Comparison of ENCODE assay signal across 7 cellular contexts in the genomic region with DNA sequence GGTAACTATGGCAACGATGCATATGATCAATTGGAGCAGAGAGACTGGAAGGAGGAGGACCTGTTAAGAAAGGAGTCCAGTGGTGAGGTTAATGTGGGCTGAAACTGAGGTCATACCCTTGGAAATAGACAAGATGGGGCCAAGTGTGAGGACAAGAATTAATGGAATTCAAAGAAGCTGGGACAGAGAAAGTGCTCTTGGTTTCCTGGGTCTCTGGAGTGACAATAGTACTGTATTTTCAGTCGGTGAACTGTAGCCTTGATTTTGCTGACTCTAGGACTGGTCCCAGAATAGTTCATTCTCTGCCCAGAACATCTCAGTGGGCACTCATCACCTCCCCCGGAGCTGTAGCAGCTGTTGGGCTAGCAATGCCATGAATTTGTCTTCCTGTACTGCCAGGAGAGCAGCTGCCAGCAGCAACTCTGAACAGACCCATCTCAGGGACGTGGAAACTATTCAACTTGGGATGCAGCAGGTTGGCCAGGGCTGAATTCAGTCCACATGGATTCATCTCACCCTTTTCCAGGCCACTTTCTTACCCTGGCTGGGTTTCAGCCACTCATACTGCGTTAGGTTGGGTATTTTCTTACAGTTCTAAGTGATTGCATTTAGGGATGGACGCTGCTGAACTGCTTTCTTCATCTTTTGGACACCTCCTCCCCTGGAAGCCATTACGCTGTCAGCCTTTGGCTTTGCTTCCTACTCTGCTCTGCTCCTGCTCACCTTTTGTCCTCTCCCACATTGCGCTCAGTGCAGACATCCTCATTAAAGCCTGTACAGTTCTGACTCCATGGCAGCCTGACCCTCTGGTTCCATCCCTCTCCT.
DNase-seq lines count a peak whose midpoint lies in the region; ATAC-seq and TF ChIP-seq lines count a peak whose summit lies in the region.
"Not testable (repeated sequence)": the region's sequence is repeated elsewhere in the genome, so short reads cannot be mapped to it uniquely, and the experiment has no call there.

No MANE protein-coding gene starts in this region.

- no CpG with 5 or more reads among the region's 8 CpGs for WGBS in IMR-90 (ENCODE audit: extremely low coverage in 2 of 2, insufficient read length in 1 of 2), 2 experiments
- WGBS in body of pancreas, 2 donors, result 72% methylated on average over 2 of the region's 8 CpGs; no CpG with 5 or more reads in 1 of the 2 donors
- WGBS in heart left ventricle, 4 donors, result 0 to 14% (median 12%) methylated on average over 1 of the region's 8 CpGs; no CpG with 5 or more reads in 1 of the 4 donors

- not testable (repeated sequence) for H3K9ac ChIP-seq in IMR-90 (ENCODE audit: low read depth, low read length)

- not testable (repeated sequence) for H3K4me2 ChIP-seq in IMR-90 (ENCODE audit: low read depth, low read length)

- not testable (repeated sequence) for H3K18ac ChIP-seq in IMR-90 (ENCODE audit: low read depth, low read length)

- intact Hi-C loops in IMR-90 (cut with micrococcal nuclease); body of pancreas (cut with DNase I); heart left ventricle (cut with DNase I); gastrocnemius medialis (cut with DNase I; ENCODE audit: low total_unique reads): not testable (repeated sequence)

- peak overlapping the region in 2 of 3 experiments; percentile 64 to 88 for H3K27ac Mint-ChIP-seq in nephron

- CTCF ChIA-PET in IMR-90 (lab: Yijun Ruan, JAX), result not testable (repeated sequence)

- POLR2A ChIA-PET in IMR-90 (lab: Charles Lee; ENCODE audit: unreplicated experiment), result not testable (repeated sequence)

- H3K27ac ChIP-seq in IMR-90 (ENCODE audit: insufficient read depth, low read length); body of pancreas; heart left ventricle; gastrocnemius medialis: not testable (repeated sequence)

- H2AFZ ChIP-seq in IMR-90 (replicated peaks; ENCODE audit: low read length, poor library complexity), result not testable (repeated sequence)

- not testable (repeated sequence) for H3K4me1 ChIP-seq in IMR-90 (ENCODE audit: control insufficient read depth, insufficient read depth, low read length); body of pancreas; heart left ventricle; gastrocnemius medialis

- not testable (repeated sequence) for TF ChIP-seq RAD21 in IMR-90 (IDR thresholded peaks at IDR 0.05; ENCODE audit: low read length)

- dilution Hi-C loops in IMR-90 (cut with HindIII; ENCODE audit: low sequenced_read_pairs, unreplicated experiment), result not testable (repeated sequence)

- H3K4me1 Mint-ChIP-seq in nephron, result not testable (repeated sequence)

- not testable (repeated sequence) for H4K91ac ChIP-seq in IMR-90 (ENCODE audit: insufficient read depth, low read depth, low read length)

- not testable (repeated sequence) for H4K20me1 ChIP-seq in IMR-90 (ENCODE audit: insufficient read depth, low read length)

- not testable (repeated sequence) for H4K5ac ChIP-seq in IMR-90 (ENCODE audit: low read depth, low read length)

- H3K14ac ChIP-seq in IMR-90 (replicated peaks; ENCODE audit: low read depth, low read length), result not testable (repeated sequence)

- H4K8ac ChIP-seq in IMR-90 (ENCODE audit: low read depth in 2 of 2, low read length in 2 of 2), result not testable (repeated sequence)

- H2BK5ac ChIP-seq in IMR-90 (ENCODE audit: low read depth, low read length, poor library complexity, severe bottlenecking), result not testable (repeated sequence)

- not testable (repeated sequence) for H3K79me1 ChIP-seq in IMR-90 (ENCODE audit: low read depth in 1 of 2, low read length in 2 of 2)

- ATAC-seq in IMR-90 (ENCODE audit: low read depth) (peak; percentile 27), body of pancreas (peak; percentile 27), heart left ventricle (peak; percentile 86 to 96 (median 95)), gastrocnemius medialis (peak; percentile 57 to 59)

- not testable (repeated sequence) for H3K9me3 ChIP-seq in IMR-90 (ENCODE audit: control insufficient read depth, insufficient read depth, low read length); body of pancreas; heart left ventricle; gastrocnemius medialis

- not testable (repeated sequence) for H3K36me3 ChIP-seq in IMR-90 (ENCODE audit: control insufficient read depth, insufficient read depth, low read length); body of pancreas (replicated peaks in 1 of 2; ENCODE audit: insufficient read depth in 1 of 2, low read depth in 2 of 2); heart left ventricle; gastrocnemius medialis

- BruUV-seq in IMR-90 (replicated peaks; lab: Mats Ljungman, UMichigan), result not testable (repeated sequence)

- H3K56ac ChIP-seq in IMR-90 (ENCODE audit: extremely low read depth, insufficient read depth, low read length), result not testable (repeated sequence)

- not testable (repeated sequence) for H2BK15ac ChIP-seq in IMR-90 (ENCODE audit: low read depth, low read length)

- TF ChIP-seq CTCF in IMR-90 (conservative IDR thresholded peaks at IDR 0.05; ENCODE audit: low read depth, low read length); body of pancreas (IDR thresholded peaks at IDR 0.05); heart left ventricle (IDR thresholded peaks at IDR 0.05); nephron (IDR thresholded peaks at IDR 0.05; ENCODE audit: unreplicated experiment in 3 of 3); gastrocnemius medialis (IDR thresholded peaks at IDR 0.05 in 4 of 5, conservative IDR thresholded peaks at IDR 0.05 in 1 of 5): not testable (repeated sequence)

- H3K27me3 ChIP-seq in IMR-90 (ENCODE audit: control insufficient read depth, insufficient read depth, low read length); body of pancreas; heart left ventricle; gastrocnemius medialis: not testable (repeated sequence)

- H3K4me3 Mint-ChIP-seq in nephron, result peak overlapping the region in 1 of 3 experiments; percentile 56

- H2AK5ac ChIP-seq in IMR-90 (ENCODE audit: low read depth, low read length), result not testable (repeated sequence)

- not testable (repeated sequence) for H2AK9ac ChIP-seq in IMR-90 (replicated peaks; ENCODE audit: low read depth, low read length, poor library complexity)

- not testable (repeated sequence) for H3K27me3 Mint-ChIP-seq in nephron (ENCODE audit: low read depth)

- not testable (repeated sequence) for H3K4ac ChIP-seq in IMR-90 (ENCODE audit: low read depth, low read length)

- H3K9me3 Mint-ChIP-seq in nephron, result not testable (repeated sequence)

- H3K4me3 ChIP-seq in IMR-90 (ENCODE audit: insufficient read depth, low read depth, low read length); body of pancreas; heart left ventricle; gastrocnemius medialis: not testable (repeated sequence)

- DNase-seq in IMR-90, body of pancreas, heart left ventricle, gastrocnemius medialis: not testable (repeated sequence)
- DNase-seq in fibroblast of gingiva (ENCODE audit: low read depth) (peak; percentile 5), kidney tubule cell (ENCODE audit: low spot score) (peak; percentile 38)

- in situ Hi-C loops in IMR-90 (cut with MboI; ENCODE audit: low sequenced_read_pairs); gastrocnemius medialis (cut with MboI; ENCODE audit: low sequenced_read_pairs in 4 of 4): not testable (repeated sequence)

- H2BK20ac ChIP-seq in IMR-90 (ENCODE audit: low read depth, low read length), result not testable (repeated sequence)

- H3K23ac ChIP-seq in IMR-90 (ENCODE audit: low read depth, low read length), result not testable (repeated sequence)

- not testable (repeated sequence) for H3K36me3 Mint-ChIP-seq in nephron (ENCODE audit: low read depth)

- not testable (repeated sequence) for TF ChIP-seq POLR2A in IMR-90 (IDR thresholded peaks at IDR 0.05; ENCODE audit: low read depth, low read length); body of pancreas (IDR thresholded peaks at IDR 0.05); heart left ventricle (IDR thresholded peaks at IDR 0.05); gastrocnemius medialis (IDR thresholded peaks at IDR 0.05)

- not testable (repeated sequence) for H3K9me1 ChIP-seq in IMR-90 (ENCODE audit: insufficient read depth, low read length)

- not testable (repeated sequence) for H2BK120ac ChIP-seq in IMR-90 (ENCODE audit: low read depth, low read length)

Comparison
In these comparisons a context has a peak if more than half of its experiments do, and no peak if none do; other contexts are left out.
1. ATAC-seq: peak in every context shown above with its lines; median percentile 95 in heart left ventricle; 58 in gastrocnemius medialis; 27 in IMR-90; 27 in body of pancreas.